Comparison of ENCODE assay signal across 9 cellular contexts in the genomic region with DNA sequence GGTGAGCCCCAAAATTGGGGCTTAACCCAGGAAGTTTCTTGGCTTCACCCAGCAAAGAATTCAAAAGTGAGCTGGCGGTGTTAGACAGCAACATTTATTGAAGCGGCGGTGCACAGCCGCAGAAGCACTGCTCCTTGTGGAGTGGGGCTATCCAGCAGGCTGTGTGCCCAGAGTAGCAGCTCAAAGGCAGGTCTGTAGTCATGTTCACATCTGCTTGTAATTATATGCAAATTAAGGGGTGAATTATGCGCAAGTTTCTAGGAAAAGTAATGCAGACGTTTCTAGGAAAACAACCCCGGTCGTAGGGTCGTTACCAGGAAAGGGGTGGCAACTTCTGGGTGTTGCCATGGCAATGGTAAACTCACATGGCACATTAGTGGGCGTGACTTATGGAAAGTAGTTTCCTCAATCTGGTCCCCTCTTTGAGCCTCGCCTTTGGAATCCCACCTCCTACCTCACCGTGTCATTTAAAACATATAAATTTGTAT. TPM values are rescaled to one million over a fixed set of nuclear protein-coding genes. Genes with fewer than 3 reads are reported as not detected.
DNase-seq lines count a peak whose midpoint lies in the region; ATAC-seq and TF ChIP-seq lines count a peak whose summit lies in the region.
"Had no signal": no experiment of that assay in that cellular context is flagged by ENCODE, and none has a peak within 500 bp of the region (broad histone marks: within the 10 kb centered on the region; RNA-seq: fewer than 3 reads in every experiment).

No MANE protein-coding gene starts in this region.

- peak; percentile 68 for ATAC-seq in HG03039 (IDR thresholded peaks at IDR 0.05; ENCODE audit: unreplicated experiment)

- no peak for TF ChIP-seq POLR2A in sigmoid colon (IDR thresholded peaks at IDR 0.05)

- 16 to 20% methylated on average over 12 of the region's 12 CpGs for WGBS in sigmoid colon, 2 donors

- no peak for TF ChIP-seq CTCF in sigmoid colon (IDR thresholded peaks at IDR 0.05)

- no peaks in the 10 kb centered on the region for H3K36me3 ChIP-seq in sigmoid colon

- peak overlapping the region in 3 of 4 donors; percentile 7 to 28 (median 25) for H3K4me3 ChIP-seq in sigmoid colon

- H3K27ac ChIP-seq in sigmoid colon = no peak overlapping the region
- H3K27ac ChIP-seq: KMS-11 had no signal

- no peak for TF ChIP-seq EP300 in sigmoid colon (IDR thresholded peaks at IDR 0.05)

- peaks cover 0 to 8% (median 7%) of the 10 kb centered on the region in 4 donors for H3K4me1 ChIP-seq in sigmoid colon

- H3K27me3 ChIP-seq in sigmoid colon = no peaks in the 10 kb centered on the region

- no peaks in the 10 kb centered on the region for H3K9me3 ChIP-seq in sigmoid colon

- intact Hi-C loops in sigmoid colon (cut with DNase I) = no loop called here

- DNase-seq in DMS 273 (lab: John Stamatoyannopoulos, UW; ENCODE audit: unreplicated experiment) (peak; percentile 98), SW 1271 (lab: John Stamatoyannopoulos, UW) (peak; percentile 25 to 80), hepatic stellate cell (ENCODE audit: low spot score) (peak; percentile 31), sigmoid colon (no peak), NCI-H1417 treated with DMSO at 0.1 percent for 48 hours (lab: John Stamatoyannopoulos, UW) (no peak), epidermal melanocyte (ENCODE audit: insufficient read length, low spot score) (no peak)
- peak; percentile 43 for DNase-seq in activated naive CD8-positive, alpha-beta T cell treated with anti-CD3 and anti-CD28 coated beads, Interleukin-2, amount 50 U/mL, for 16 hours (ENCODE audit: low read depth, low spot score)

RNA-seq across cellular contexts. Expression of gene KBTBD2, which starts 13.7 kb away (rescaled TPM):
- 10 to 100 TPM; 28.5 to 39.7 (median 37.5) TPM for total RNA-seq in sigmoid colon
- polyA plus RNA-seq in sigmoid colon = 10 to 100 TPM; 14.1 to 19.8 (median 16.0) TPM

RNA-seq across cellular contexts. Expression of gene FKBP9, which starts 52.0 kb away (rescaled TPM):
- 100 to 1,000 TPM in 2 of 4 donors, 10 to 100 TPM in 2; 79.6 to 161 (median 114) TPM for total RNA-seq in sigmoid colon
- 10 to 100 TPM; 12.3 to 39.2 (median 19.2) TPM for polyA plus RNA-seq in sigmoid colon

Comparison
In these comparisons a context has a peak if more than half of its experiments do, and no peak if none do; other contexts are left out.
1. DNase-seq: peak in DMS 273 (single experiment), SW 1271 (2 of 2), activated naive CD8-positive, alpha-beta T cell treated with anti-CD3 and anti-CD28 coated beads, Interleukin-2, amount 50 U/mL, for 16 hours (single experiment) and hepatic stellate cell (single experiment); none in sigmoid colon (single experiment), NCI-H1417 treated with DMSO at 0.1 percent for 48 hours (single experiment) and epidermal melanocyte (single experiment).